Comparison of ENCODE assay signal across 29 cellular contexts in genomic region chr9:71097696-71098095, GRCh38. TPM values are rescaled to one million over a fixed set of nuclear protein-coding genes. Genes with fewer than 3 reads are reported as not detected.
"Had no signal": no experiment of that assay in that cellular context is flagged by ENCODE, and none has a peak within 500 bp of the region (broad histone marks: within the 10 kb centered on the region; RNA-seq: fewer than 3 reads in every experiment).

No MANE protein-coding gene starts in this region.

- H3K4me3 ChIP-seq: adrenal gland, body of pancreas, coronary artery, dorsolateral prefrontal cortex had no signal

- H3K4me1 ChIP-seq: adrenal gland had no signal

- H3K36me3 ChIP-seq: adrenal gland, WERI-Rb-1 had no signal

- H3K27ac ChIP-seq: adrenal gland, coronary artery, WERI-Rb-1 had no signal

- ATAC-seq: activated CD4-positive, CD25-positive, alpha-beta regulatory T cell treated with anti-CD3 and anti-CD28 coated beads, Interleukin-2, amount 50 U/mL, for 24 hours; activated CD8-positive, alpha-beta T cell treated with anti-CD3 and anti-CD28 coated beads for 36 hours; activated naive CD8-positive, alpha-beta T cell treated with anti-CD3 and anti-CD28 coated beads, Interleukin-2, amount 50 U/mL, for 24 hours; body of pancreas; esophagus mucosa; T-helper 17 cell had no signal

- DNase-seq: activated B cell treated with CpG ODN at 0.5 μM for 24 hours; activated CD4-positive, alpha-beta T cell treated with anti-CD3 and anti-CD28 coated beads for 48 hours; activated CD4-positive, alpha-beta T cell treated with anti-CD3 and anti-CD28 coated beads, Interleukin-2, amount 50 U/mL, for 1 hour; activated CD4-positive, alpha-beta T cell treated with anti-CD3 and anti-CD28 coated beads, Interleukin-2, amount 50 U/mL, for 48 hours; activated CD8-positive, alpha-beta memory T cell treated with anti-CD3 and anti-CD28 coated beads for 24 hours; activated CD8-positive, alpha-beta T cell treated with anti-CD3 and anti-CD28 coated beads for 36 hours; activated effector memory CD4-positive, alpha-beta T cell treated with anti-CD3 and anti-CD28 coated beads, Interleukin-2, amount 50 U/mL, for 16 hours; activated naive CD4-positive, alpha-beta T cell treated with anti-CD3 and anti-CD28 coated beads for 36 hours; activated naive CD8-positive, alpha-beta T cell treated with anti-CD3 and anti-CD28 coated beads for 36 hours; activated naive CD8-positive, alpha-beta T cell treated with anti-CD3 and anti-CD28 coated beads, Interleukin-2, amount 50 U/mL, for 24 hours; activated T-cell treated with anti-CD3 and anti-CD28 coated beads, Interleukin-2, amount 50 U/mL, for 48 hours; adrenal gland; amygdala; aorta; body of pancreas; dorsolateral prefrontal cortex; effector memory CD4-positive, alpha-beta T cell; endodermal cell; foreskin fibroblast; head of caudate nucleus; T-helper 17 cell; T1000; WERI-Rb-1 had no signal

- H3K9me3 ChIP-seq: adrenal gland, body of pancreas had no signal

- H3K27me3 ChIP-seq: adrenal gland, body of pancreas had no signal

RNA-seq across cellular contexts. Expression of gene TRPM3, which starts 23.7 kb away (rescaled TPM):
- total RNA-seq: activated B cell treated with CpG ODN at 0.5 μM for 24 hours; activated CD8-positive, alpha-beta T cell treated with anti-CD3 and anti-CD28 coated beads for 36 hours; activated naive CD8-positive, alpha-beta T cell treated with anti-CD3 and anti-CD28 coated beads for 36 hours; activated T-helper 1 cell treated with anti-CD3 and anti-CD28 coated beads, Interleukin-12 subunit alpha, Interleukin-12 subunit beta, Interleukin-2, Interleukin-4 antibody, amounts not matched to agents 30 ng/mL and 10 ng/mL and 1 ng/mL, durations not matched to agents 14 hours and 24 hours and 36 hours; activated T-helper 2 cell treated with anti-CD3 and anti-CD28 coated beads, Interferon-gamma antibody, Interleukin-2, Interleukin-4, amounts not matched to agents 10 μg/mL and 5 μg/mL and 100 μg/mL, durations not matched to agents 14 hours and 24 hours and 36 hours; epithelial cell of proximal tubule; esophagus mucosa; T-helper 17 cell had no signal
